Comparison of ENCODE assay signal across 8 cellular contexts in genomic region chr10:121974535-121975294, GRCh38. TPM values are rescaled to one million over a fixed set of nuclear protein-coding genes. Genes with fewer than 3 reads are reported as not detected.
A peak's percentile ranks its signal among the peaks of the same experiment; 100 is the strongest.
DNase-seq lines count a peak whose midpoint lies in the region; ATAC-seq and TF ChIP-seq lines count a peak whose summit lies in the region.

NSMCE4A (minus strand) TSS chr10:121975217; CDS start chr10:121975165, 52 bp downstream.

- H3K27me3 Mint-ChIP-seq in chondrocyte (ENCODE audit: low read depth), result no peaks in the 10 kb centered on the region

- TF ChIP-seq CTCF in A673 (conservative IDR thresholded peaks at IDR 0.05; ENCODE audit: low read depth, low read length) (peak; percentile 66), chondrocyte (IDR thresholded peaks at IDR 0.05) (peak; percentile 86)

- TF ChIP-seq POLR2A in GM18505 (IDR thresholded peaks at IDR 0.05; ENCODE audit: borderline replicate concordance, extremely low read depth, insufficient read depth, insufficient read length), result peak; percentile 90

- peaks cover 1% of the 10 kb centered on the region for H3K36me3 Mint-ChIP-seq in chondrocyte (ENCODE audit: low read depth)

- H3K27me3 ChIP-seq in A673 (replicated peaks; ENCODE audit: insufficient read depth, low read depth, low read length, poor library complexity), result no peaks in the 10 kb centered on the region

- DNase-seq in A673 (ENCODE audit: low spot score) (peak; percentile 91), NCI-H2171 (lab: John Stamatoyannopoulos, UW) (peak; percentile 55), chondrocyte (ENCODE audit: low spot score) (peak; percentile 92), kidney glomerular epithelial cell (lab: John Stamatoyannopoulos, UW) (peak; percentile 45)
- DNase-seq in activated CD4-positive, alpha-beta T cell treated with anti-CD3 and anti-CD28 coated beads for 1 hour, result peak; percentile 56
- peak; percentile 53 to 65 for DNase-seq in stimulated activated CD4-positive, alpha-beta T cell treated with anti-CD3 and anti-CD28 coated beads, Interleukin-15, amount 100 ng/mL, for 48 hours (ENCODE audit: low read depth in 2 of 2)

- ATAC-seq in GM18505 (IDR thresholded peaks at IDR 0.05; ENCODE audit: unreplicated experiment), result peak; percentile 80
- peak; percentile 84 for ATAC-seq in HG02970 (IDR thresholded peaks at IDR 0.05; ENCODE audit: low FRiP score, unreplicated experiment)

- peak within 1 kb of the TSS; percentile 98 for H3K4me3 ChIP-seq in A673 (ENCODE audit: low read depth, low read length, poor library complexity, severe bottlenecking)

- H3K4me3 Mint-ChIP-seq in chondrocyte (ENCODE audit: unreplicated experiment), result peak within 1 kb of the TSS; percentile 77

- peaks cover 6% of the 10 kb centered on the region for H3K4me1 ChIP-seq in A673 (ENCODE audit: insufficient read depth, low read length, poor library complexity, severe bottlenecking)

- no peaks in the 10 kb centered on the region for H3K9me3 Mint-ChIP-seq in chondrocyte (ENCODE audit: low read depth)

- POLR2A ChIA-PET in A673 (lab: Charles Lee; ENCODE audit: low non-redundant PET), result no interaction called here

- peak within 1 kb of the TSS; percentile 95 for H3K27ac ChIP-seq in A673 (ENCODE audit: low read depth, low read length, poor library complexity, severe bottlenecking)

- intact Hi-C loops in A673 (cut with micrococcal nuclease; ENCODE audit: unreplicated experiment), result no loop called here

- CTCF ChIA-PET in A673 (lab: Charles Lee), result interaction anchor here (0.6 to 1.1 kb wide), 3 partner anchors 42 to 911 kb away, joined by 3 to 7 read pairs (median 5); no protein-coding TSS in a partner anchor

- peak within 1 kb of the TSS; percentile 49 for H3K27ac Mint-ChIP-seq in chondrocyte (ENCODE audit: unreplicated experiment)

- peaks cover 15% of the 10 kb centered on the region for H3K4me1 Mint-ChIP-seq in chondrocyte (ENCODE audit: low read depth)

- BruUV-seq in A673 (replicated peaks; lab: Mats Ljungman, UMichigan), result no TSS peak

- H3K36me3 ChIP-seq in A673 (ENCODE audit: insufficient read depth, low read length, poor library complexity, severe bottlenecking), result peaks cover 16% of the 10 kb centered on the region

- peaks cover 12% of the 10 kb centered on the region for H3K9me3 ChIP-seq in A673 (ENCODE audit: low read depth, low read length, poor library complexity, severe bottlenecking)

RNA-seq across cellular contexts. Expression of gene NSMCE4A, which starts in this region (rescaled TPM):
- total RNA-seq in A673 (2021) (67.2 and 71.7 TPM in 2 replicates), chondrocyte (19.5 to 25.1 TPM (median 24.8 TPM) in 3 replicates)

Comparison
In these comparisons a context has a peak if more than half of its experiments do, and no peak if none do; other contexts are left out.
1. Peak in every context shown above with its lines: DNase-seq, ATAC-seq, H3K4me3 ChIP-seq and H3K27ac ChIP-seq.